ENCODE assay signal across 17 cellular contexts in genomic region chr1:30819244-30819571, GRCh38.
"Had no signal": no experiment of that assay in that cellular context is flagged by ENCODE, and none has a peak within 500 bp of the region (broad histone marks: within the 10 kb centered on the region; RNA-seq: fewer than 3 reads in every experiment).

No MANE protein-coding gene starts in this region.

- ATAC-seq: activated CD4-positive, alpha-beta T cell treated with anti-CD3 and anti-CD28 coated beads for 36 hours; activated naive CD4-positive, alpha-beta T cell treated with anti-CD3 and anti-CD28 coated beads, Interleukin-2, amount 50 U/mL, for 72 hours; activated T-cell treated with anti-CD3 and anti-CD28 coated beads, Interleukin-2, amount 50 U/mL, for 72 hours; left colon; natural killer cell had no signal

- H3K27ac ChIP-seq: breast epithelium, neutrophil, thoracic aorta had no signal

- H3K36me3 ChIP-seq: breast epithelium, neutrophil, thoracic aorta, uterus had no signal

- DNase-seq: activated CD4-positive, alpha-beta T cell treated with anti-CD3 and anti-CD28 coated beads for 36 hours; activated CD4-positive, alpha-beta T cell treated with anti-CD3 and anti-CD28 coated beads, Interleukin-2, amount 50 U/mL, for 4 hours; activated CD4-positive, CD25-positive, alpha-beta regulatory T cell; activated naive CD4-positive, alpha-beta T cell; activated T-cell treated with anti-CD3 and anti-CD28 coated beads for 4 hours; activated T-cell treated with anti-CD3 and anti-CD28 coated beads, Interleukin-2, amount 50 U/mL, for 72 hours; hippocampal formation; left colon; mammary epithelial cell; natural killer cell; stimulated activated naive CD4-positive, alpha-beta T cell; T-helper 1 cell; uterus had no signal

- H3K27me3 ChIP-seq: breast epithelium, uterus had no signal

- H3K4me3 ChIP-seq: breast epithelium, thoracic aorta, uterus had no signal

- H3K9me3 ChIP-seq: breast epithelium, neutrophil, thoracic aorta, uterus had no signal
